Comparison of ENCODE assay signal across 2 cellular contexts in the genomic region with DNA sequence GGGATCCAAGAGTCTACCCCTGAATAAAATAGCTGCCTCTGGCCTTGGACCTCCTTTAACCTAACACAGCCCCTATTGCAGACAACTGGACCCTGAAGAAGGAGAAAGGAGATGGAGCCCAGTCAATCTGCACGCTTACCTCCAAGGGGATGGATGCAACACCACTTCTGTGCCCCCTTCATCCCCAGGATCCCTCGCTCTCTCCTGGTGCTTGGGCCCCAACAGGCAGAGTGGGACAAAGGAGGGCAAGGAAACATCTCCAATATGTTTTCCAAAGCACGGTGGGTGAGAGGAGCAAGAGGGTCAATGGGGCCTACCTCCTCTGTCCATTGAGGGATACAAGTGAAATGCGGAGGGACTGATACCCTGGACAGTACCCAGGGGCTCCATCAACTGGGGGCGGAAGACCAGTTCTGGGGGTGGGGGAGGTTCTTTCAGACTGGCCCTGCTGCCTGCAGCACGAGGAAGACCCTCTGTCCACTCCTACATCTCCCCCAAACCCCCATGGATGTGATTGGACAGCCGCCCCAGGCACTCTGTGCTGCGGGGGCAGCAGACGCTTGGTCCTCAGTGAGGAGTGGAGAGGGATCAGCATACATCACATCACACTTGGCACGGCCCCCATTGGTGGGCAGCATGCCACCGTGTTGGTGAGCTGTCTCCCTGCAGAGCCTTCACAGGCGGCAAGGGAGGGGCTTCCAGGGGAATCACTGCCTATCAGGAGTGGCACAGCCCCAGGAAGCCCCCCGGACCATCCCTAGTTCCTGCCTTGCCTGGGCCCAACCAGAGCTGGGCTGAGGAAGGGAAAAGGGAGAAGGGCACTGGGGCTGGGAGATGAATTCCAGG.
TF ChIP-seq lines count a peak whose summit lies in the region.

No MANE protein-coding gene starts in this region.

TF ChIP-seq in Ishikawa, 13 proteins besides CTCF, POLR2A, EP300 and RAD21:
- TF ChIP-seq, protein P1, sequence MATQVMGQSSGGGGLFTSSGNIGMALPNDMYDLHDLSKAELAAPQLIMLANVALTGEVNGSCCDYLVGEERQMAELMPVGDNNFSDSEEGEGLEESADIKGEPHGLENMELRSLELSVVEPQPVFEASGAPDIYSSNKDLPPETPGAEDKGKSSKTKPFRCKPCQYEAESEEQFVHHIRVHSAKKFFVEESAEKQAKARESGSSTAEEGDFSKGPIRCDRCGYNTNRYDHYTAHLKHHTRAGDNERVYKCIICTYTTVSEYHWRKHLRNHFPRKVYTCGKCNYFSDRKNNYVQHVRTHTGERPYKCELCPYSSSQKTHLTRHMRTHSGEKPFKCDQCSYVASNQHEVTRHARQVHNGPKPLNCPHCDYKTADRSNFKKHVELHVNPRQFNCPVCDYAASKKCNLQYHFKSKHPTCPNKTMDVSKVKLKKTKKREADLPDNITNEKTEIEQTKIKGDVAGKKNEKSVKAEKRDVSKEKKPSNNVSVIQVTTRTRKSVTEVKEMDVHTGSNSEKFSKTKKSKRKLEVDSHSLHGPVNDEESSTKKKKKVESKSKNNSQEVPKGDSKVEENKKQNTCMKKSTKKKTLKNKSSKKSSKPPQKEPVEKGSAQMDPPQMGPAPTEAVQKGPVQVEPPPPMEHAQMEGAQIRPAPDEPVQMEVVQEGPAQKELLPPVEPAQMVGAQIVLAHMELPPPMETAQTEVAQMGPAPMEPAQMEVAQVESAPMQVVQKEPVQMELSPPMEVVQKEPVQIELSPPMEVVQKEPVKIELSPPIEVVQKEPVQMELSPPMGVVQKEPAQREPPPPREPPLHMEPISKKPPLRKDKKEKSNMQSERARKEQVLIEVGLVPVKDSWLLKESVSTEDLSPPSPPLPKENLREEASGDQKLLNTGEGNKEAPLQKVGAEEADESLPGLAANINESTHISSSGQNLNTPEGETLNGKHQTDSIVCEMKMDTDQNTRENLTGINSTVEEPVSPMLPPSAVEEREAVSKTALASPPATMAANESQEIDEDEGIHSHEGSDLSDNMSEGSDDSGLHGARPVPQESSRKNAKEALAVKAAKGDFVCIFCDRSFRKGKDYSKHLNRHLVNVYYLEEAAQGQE (IDR thresholded peaks at IDR 0.05; ENCODE audit: low read depth), result peak; percentile 37; the same call in 1 of the 2 replicates
- TF ChIP-seq FOXM1 (IDR thresholded peaks at IDR 0.05; ENCODE audit: borderline replicate concordance, low read depth), result no peak

TF ChIP-seq in HepG2, 621 proteins besides CTCF, POLR2A, EP300 and RAD21 (continued from another document):
- TF ChIP-seq, protein P2, sequence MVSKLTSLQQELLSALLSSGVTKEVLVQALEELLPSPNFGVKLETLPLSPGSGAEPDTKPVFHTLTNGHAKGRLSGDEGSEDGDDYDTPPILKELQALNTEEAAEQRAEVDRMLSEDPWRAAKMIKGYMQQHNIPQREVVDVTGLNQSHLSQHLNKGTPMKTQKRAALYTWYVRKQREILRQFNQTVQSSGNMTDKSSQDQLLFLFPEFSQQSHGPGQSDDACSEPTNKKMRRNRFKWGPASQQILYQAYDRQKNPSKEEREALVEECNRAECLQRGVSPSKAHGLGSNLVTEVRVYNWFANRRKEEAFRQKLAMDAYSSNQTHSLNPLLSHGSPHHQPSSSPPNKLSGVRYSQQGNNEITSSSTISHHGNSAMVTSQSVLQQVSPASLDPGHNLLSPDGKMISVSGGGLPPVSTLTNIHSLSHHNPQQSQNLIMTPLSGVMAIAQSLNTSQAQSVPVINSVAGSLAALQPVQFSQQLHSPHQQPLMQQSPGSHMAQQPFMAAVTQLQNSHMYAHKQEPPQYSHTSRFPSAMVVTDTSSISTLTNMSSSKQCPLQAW (CRISPR knock-in tag; IDR thresholded peaks at IDR 0.05), result peak; percentile 16; the same call in 1 of the 2 replicates
- TF ChIP-seq ZNF335 (CRISPR knock-in tag; IDR thresholded peaks at IDR 0.05), result no peak
- TF ChIP-seq SALL1 (CRISPR knock-in tag; IDR thresholded peaks at IDR 0.05), result 0 out of 2 replicates have a peak, but pooled peaks have one; percentile 7
- TF ChIP-seq ZNF572 (CRISPR knock-in tag; IDR thresholded peaks at IDR 0.05), result 0 out of 2 replicates have a peak, but pooled peaks have one; percentile 54
- TF ChIP-seq TCF7 (IDR thresholded peaks at IDR 0.05; ENCODE audit: low read depth), result no peak
- TF ChIP-seq MAFG (CRISPR knock-in tag; IDR thresholded peaks at IDR 0.05), result 0 out of 2 replicates have a peak, but pooled peaks have one; percentile 35
- TF ChIP-seq NFKB2 (CRISPR knock-in tag; IDR thresholded peaks at IDR 0.05; ENCODE audit: borderline replicate concordance), result no peak
TF ChIP-seq in HepG2: peak in this region for 5.
